8 cellular contexts compared by ENCODE assay signal in the genomic region with DNA sequence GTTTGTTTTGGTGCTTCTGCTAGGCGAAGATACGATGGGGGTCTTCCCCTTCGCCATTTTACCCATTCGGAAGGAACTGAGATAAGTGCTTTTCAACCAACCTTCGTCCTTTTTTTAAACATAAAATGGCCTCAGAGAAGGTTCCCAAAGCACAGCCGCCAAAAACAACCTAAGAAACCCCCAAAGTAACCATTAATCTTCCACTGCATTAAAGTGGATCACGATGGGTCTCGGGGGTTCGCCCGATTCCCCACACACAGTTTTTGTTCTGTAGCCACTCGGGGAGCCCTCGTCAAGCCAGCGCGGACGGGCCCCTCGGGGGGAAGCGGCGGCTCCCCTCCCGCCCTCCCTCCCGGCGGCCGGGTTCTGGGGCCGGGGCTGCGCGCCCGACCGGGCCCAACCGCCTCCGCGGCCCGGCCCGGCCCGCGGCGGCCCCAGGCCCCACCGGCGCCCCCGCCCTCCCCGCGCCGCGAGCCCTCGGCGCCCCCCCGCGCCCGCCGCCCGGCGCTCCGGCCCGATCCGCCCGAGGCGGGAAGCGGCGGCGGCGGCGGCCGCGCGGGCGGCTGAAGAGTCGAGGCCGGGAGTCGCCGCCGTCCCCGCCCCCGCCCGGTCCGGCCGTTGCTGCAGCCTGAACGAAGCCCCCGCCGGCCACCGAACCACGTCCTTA. TPM values are rescaled to one million over a fixed set of nuclear protein-coding genes. Genes with fewer than 3 reads are reported as not detected.
A peak's percentile ranks its signal among the peaks of the same experiment; 100 is the strongest.
DNase-seq lines count a peak whose midpoint lies in the region; ATAC-seq, FAIRE-seq and TF ChIP-seq lines count a peak whose summit lies in the region.

No MANE protein-coding gene starts in this region.

- intact Hi-C loops in activated T-helper 1 cell treated with anti-CD3 and anti-CD28 coated beads, Interleukin-12 subunit alpha, Interleukin-12 subunit beta, Interleukin-2, Interleukin-4 antibody, amounts not matched to agents 30 ng/mL and 10 ng/mL and 1 ng/mL, durations not matched to agents 14 hours and 24 hours and 36 hours (cut with micrococcal nuclease), result loop anchor here (1.0 to 2.0 kb wide), 9 partner anchors 20 to 313 kb away; a partner anchor contains a TSS

- no peak for TF ChIP-seq POLR2A in H54 (IDR thresholded peaks at IDR 0.05; ENCODE audit: low read depth, low read length)

- TF ChIP-seq CTCF in 22Rv1 (IDR thresholded peaks at IDR 0.05), result no peak
- TF ChIP-seq CTCF in fibroblast of pulmonary artery (IDR thresholded peaks at IDR 0.05; ENCODE audit: low read length, missing control alignments), result no peak
- no peak for TF ChIP-seq CTCF in nephron progenitor cell (IDR thresholded peaks at IDR 0.05)

- H3K4me3 Mint-ChIP-seq in activated T-helper 1 cell treated with anti-CD3 and anti-CD28 coated beads, Interleukin-12 subunit alpha, Interleukin-12 subunit beta, Interleukin-2, Interleukin-4 antibody, amounts not matched to agents 30 ng/mL and 10 ng/mL and 1 ng/mL, durations not matched to agents 14 hours and 24 hours and 36 hours, result peak overlapping the region; percentile 99
- H3K4me3 Mint-ChIP-seq in nephron progenitor cell, result peak overlapping the region; percentile 98

- FAIRE-seq in H54 (lab: Jason Lieb, UNC), result no peak

- ATAC-seq in GM18907 (IDR thresholded peaks at IDR 0.05; ENCODE audit: unreplicated experiment), result peak; percentile 7

- H3K36me3 Mint-ChIP-seq in activated T-helper 1 cell treated with anti-CD3 and anti-CD28 coated beads, Interleukin-12 subunit alpha, Interleukin-12 subunit beta, Interleukin-2, Interleukin-4 antibody, amounts not matched to agents 30 ng/mL and 10 ng/mL and 1 ng/mL, durations not matched to agents 14 hours and 24 hours and 36 hours (ENCODE audit: low read depth), result peaks cover 19% of the 10 kb centered on the region
- H3K36me3 Mint-ChIP-seq in nephron progenitor cell (ENCODE audit: low read depth), result peaks cover 25% of the 10 kb centered on the region

- H3K27me3 Mint-ChIP-seq in activated T-helper 1 cell treated with anti-CD3 and anti-CD28 coated beads, Interleukin-12 subunit alpha, Interleukin-12 subunit beta, Interleukin-2, Interleukin-4 antibody, amounts not matched to agents 30 ng/mL and 10 ng/mL and 1 ng/mL, durations not matched to agents 14 hours and 24 hours and 36 hours (ENCODE audit: insufficient read depth), result no peaks in the 10 kb centered on the region
- peaks cover 9% of the 10 kb centered on the region for H3K27me3 Mint-ChIP-seq in nephron progenitor cell (ENCODE audit: low read depth, poor library complexity)

- H3K9me3 Mint-ChIP-seq in activated T-helper 1 cell treated with anti-CD3 and anti-CD28 coated beads, Interleukin-12 subunit alpha, Interleukin-12 subunit beta, Interleukin-2, Interleukin-4 antibody, amounts not matched to agents 30 ng/mL and 10 ng/mL and 1 ng/mL, durations not matched to agents 14 hours and 24 hours and 36 hours, result no peaks in the 10 kb centered on the region
- H3K9me3 Mint-ChIP-seq in nephron progenitor cell, result no peaks in the 10 kb centered on the region

- peaks cover 48% of the 10 kb centered on the region for H3K4me1 Mint-ChIP-seq in activated T-helper 1 cell treated with anti-CD3 and anti-CD28 coated beads, Interleukin-12 subunit alpha, Interleukin-12 subunit beta, Interleukin-2, Interleukin-4 antibody, amounts not matched to agents 30 ng/mL and 10 ng/mL and 1 ng/mL, durations not matched to agents 14 hours and 24 hours and 36 hours (ENCODE audit: low read depth)
- peaks cover 51% of the 10 kb centered on the region for H3K4me1 Mint-ChIP-seq in nephron progenitor cell

- peak overlapping the region; percentile 96 for H3K4me3 ChIP-seq in fibroblast of pulmonary artery (replicated peaks; ENCODE audit: low read depth, low read length)

- DNase-seq in NCI-H774 (lab: John Stamatoyannopoulos, UW) (peak; percentile 6), fibroblast of pulmonary artery (ENCODE audit: low read depth) (no peak), nephron progenitor cell (peak; percentile 68), ureter (ENCODE audit: low spot score) (peak; percentile 52), H54 (ENCODE audit: insufficient read length, low spot score) (no peak)
- DNase-seq in activated T-helper 1 cell treated with anti-CD3 and anti-CD28 coated beads, Interleukin-12 subunit alpha, Interleukin-12 subunit beta, Interleukin-2, Interleukin-4 antibody, amounts not matched to agents 30 ng/mL and 10 ng/mL and 1 ng/mL, durations not matched to agents 14 hours and 24 hours and 36 hours (ENCODE audit: low spot score), result peak; percentile 29

- H3K27ac Mint-ChIP-seq in activated T-helper 1 cell treated with anti-CD3 and anti-CD28 coated beads, Interleukin-12 subunit alpha, Interleukin-12 subunit beta, Interleukin-2, Interleukin-4 antibody, amounts not matched to agents 30 ng/mL and 10 ng/mL and 1 ng/mL, durations not matched to agents 14 hours and 24 hours and 36 hours, result peak overlapping the region; percentile 99
- H3K27ac Mint-ChIP-seq in nephron progenitor cell, result peak overlapping the region; percentile 100

- H3K27ac ChIP-seq in 22Rv1, result peak overlapping the region; percentile 99

RNA-seq across cellular contexts. Expression of a gene that starts 0.8 kb away (rescaled TPM):
- 41.0 and 42.7 TPM in 2 replicates for total RNA-seq in activated T-helper 1 cell treated with anti-CD3 and anti-CD28 coated beads, Interleukin-12 subunit alpha, Interleukin-12 subunit beta, Interleukin-2, Interleukin-4 antibody, amounts not matched to agents 30 ng/mL and 10 ng/mL and 1 ng/mL, durations not matched to agents 14 hours and 24 hours and 36 hours
- total RNA-seq in ureter, result 33.9 TPM

Comparison
In these comparisons a context has a peak if more than half of its experiments do, and no peak if none do; other contexts are left out.
1. DNase-seq: peak in NCI-H774 (single experiment), activated T-helper 1 cell treated with anti-CD3 and anti-CD28 coated beads, Interleukin-12 subunit alpha, Interleukin-12 subunit beta, Interleukin-2, Interleukin-4 antibody, amounts not matched to agents 30 ng/mL and 10 ng/mL and 1 ng/mL, durations not matched to agents 14 hours and 24 hours and 36 hours (single experiment), nephron progenitor cell (single experiment) and ureter (single experiment); none in fibroblast of pulmonary artery (single experiment) and H54 (single experiment).